In genomic region chr18:49081511-49082146, GRCh38 we compare ENCODE assay signal across 16 cellular contexts.
DNase-seq lines count a peak whose midpoint lies in the region; ATAC-seq and TF ChIP-seq lines count a peak whose summit lies in the region.
"Had no signal": no experiment of that assay in that cellular context is flagged by ENCODE, and none has a peak within 500 bp of the region (broad histone marks: within the 10 kb centered on the region; RNA-seq: fewer than 3 reads in every experiment).

No MANE protein-coding gene starts in this region.

- no peak for TF ChIP-seq CTCF in lower lobe of right lung (IDR thresholded peaks at IDR 0.05)

- H3K36me3 Mint-ChIP-seq in activated T-cell treated with anti-CD3 and anti-CD28 coated beads, Interleukin-2, amount 50 U/mL, for 24 hours (ENCODE audit: low read depth): peaks cover 25% of the 10 kb centered on the region
- H3K36me3 Mint-ChIP-seq in activated naive CD8-positive, alpha-beta T cell treated with anti-CD3 and anti-CD28 coated beads, Interleukin-2, amount 50 U/mL, for 24 hours (ENCODE audit: low read depth): peaks cover 22% of the 10 kb centered on the region
- H3K36me3 Mint-ChIP-seq in stimulated activated effector memory CD8-positive, alpha-beta T cell treated with anti-CD3 and anti-CD28 coated beads, Interleukin-12 subunit alpha, Interleukin-12 subunit beta, amount 100 ng/mL, for 72 hours: no peaks in the 10 kb centered on the region

- DNase-seq in activated T-cell treated with anti-CD3 and anti-CD28 coated beads, Interleukin-2, amount 50 U/mL, for 24 hours: no peak
- DNase-seq in activated T-cell treated with anti-CD3 and anti-CD28 coated beads for 4 hours (no peak), NCI-H526 treated with DMSO at 0.1 percent for 48 hours (lab: John Stamatoyannopoulos, UW) (no peak), left colon (no peak), lower lobe of right lung (no peak)
- DNase-seq in activated naive CD8-positive, alpha-beta T cell treated with anti-CD3 and anti-CD28 coated beads, Interleukin-2, amount 50 U/mL, for 24 hours: no peak
- no peak for DNase-seq in stimulated activated effector memory CD8-positive, alpha-beta T cell treated with anti-CD3 and anti-CD28 coated beads, Interleukin-12 subunit alpha, Interleukin-12 subunit beta, amount 100 ng/mL, for 72 hours (ENCODE audit: low spot score in 2 of 2)
- DNase-seq: adrenal gland, cortex of kidney, MG63, NCI-H2081, nucleus accumbens, SHP77 treated with DMSO at 0.1 percent for 48 hours, spleen, thyroid gland had no signal

- peak overlapping the region; percentile 82 for H3K27ac Mint-ChIP-seq in activated T-cell treated with anti-CD3 and anti-CD28 coated beads, Interleukin-2, amount 50 U/mL, for 24 hours
- peak overlapping the region; percentile 37 for H3K27ac Mint-ChIP-seq in activated naive CD8-positive, alpha-beta T cell treated with anti-CD3 and anti-CD28 coated beads, Interleukin-2, amount 50 U/mL, for 24 hours
- peak overlapping the region; percentile 90 for H3K27ac Mint-ChIP-seq in stimulated activated effector memory CD8-positive, alpha-beta T cell treated with anti-CD3 and anti-CD28 coated beads, Interleukin-12 subunit alpha, Interleukin-12 subunit beta, amount 100 ng/mL, for 72 hours

- H3K4me3 Mint-ChIP-seq in activated T-cell treated with anti-CD3 and anti-CD28 coated beads, Interleukin-2, amount 50 U/mL, for 24 hours: no peak overlapping the region
- no peak overlapping the region for H3K4me3 Mint-ChIP-seq in activated naive CD8-positive, alpha-beta T cell treated with anti-CD3 and anti-CD28 coated beads, Interleukin-2, amount 50 U/mL, for 24 hours
- no peak overlapping the region for H3K4me3 Mint-ChIP-seq in stimulated activated effector memory CD8-positive, alpha-beta T cell treated with anti-CD3 and anti-CD28 coated beads, Interleukin-12 subunit alpha, Interleukin-12 subunit beta, amount 100 ng/mL, for 72 hours

- no peaks in the 10 kb centered on the region for H3K36me3 ChIP-seq in lower lobe of right lung
- H3K36me3 ChIP-seq: adrenal gland, MG63, thyroid gland had no signal

- no peaks in the 10 kb centered on the region for H3K9me3 ChIP-seq in lower lobe of right lung
- H3K9me3 ChIP-seq: adrenal gland, MG63, thyroid gland had no signal

- ATAC-seq in HG02852 (IDR thresholded peaks at IDR 0.05; ENCODE audit: unreplicated experiment) (peak; percentile 75), left colon (no peak), lower lobe of right lung (no peak)
- ATAC-seq in activated naive CD8-positive, alpha-beta T cell treated with anti-CD3 and anti-CD28 coated beads, Interleukin-2, amount 50 U/mL, for 24 hours: peak; percentile 69
- peak; percentile 78 for ATAC-seq in stimulated activated effector memory CD8-positive, alpha-beta T cell treated with anti-CD3 and anti-CD28 coated beads, Interleukin-12 subunit alpha, Interleukin-12 subunit beta, amount 100 ng/mL, for 72 hours

- no peak overlapping the region for H3K27ac ChIP-seq in lower lobe of right lung
- H3K27ac ChIP-seq: adrenal gland, spleen, thyroid gland had no signal

- H3K27me3 ChIP-seq in lower lobe of right lung (ENCODE audit: low read depth): no peaks in the 10 kb centered on the region
- H3K27me3 ChIP-seq: adrenal gland, MG63, spleen, thyroid gland had no signal

- H3K4me1 Mint-ChIP-seq in activated T-cell treated with anti-CD3 and anti-CD28 coated beads, Interleukin-2, amount 50 U/mL, for 24 hours (ENCODE audit: low read depth): peaks cover 30% of the 10 kb centered on the region
- peaks cover 13% of the 10 kb centered on the region for H3K4me1 Mint-ChIP-seq in activated naive CD8-positive, alpha-beta T cell treated with anti-CD3 and anti-CD28 coated beads, Interleukin-2, amount 50 U/mL, for 24 hours
- peaks cover 33% of the 10 kb centered on the region for H3K4me1 Mint-ChIP-seq in stimulated activated effector memory CD8-positive, alpha-beta T cell treated with anti-CD3 and anti-CD28 coated beads, Interleukin-12 subunit alpha, Interleukin-12 subunit beta, amount 100 ng/mL, for 72 hours

- no peaks in the 10 kb centered on the region for H3K27me3 Mint-ChIP-seq in activated T-cell treated with anti-CD3 and anti-CD28 coated beads, Interleukin-2, amount 50 U/mL, for 24 hours
- H3K27me3 Mint-ChIP-seq in activated naive CD8-positive, alpha-beta T cell treated with anti-CD3 and anti-CD28 coated beads, Interleukin-2, amount 50 U/mL, for 24 hours: no peaks in the 10 kb centered on the region

- H3K4me1 ChIP-seq in lower lobe of right lung: no peaks in the 10 kb centered on the region
- H3K4me1 ChIP-seq: adrenal gland, spleen had no signal

- no peak overlapping the region for H3K4me3 ChIP-seq in lower lobe of right lung
- H3K4me3 ChIP-seq: adrenal gland, MG63, spleen, thyroid gland had no signal

- no peaks in the 10 kb centered on the region for H3K9me3 Mint-ChIP-seq in activated T-cell treated with anti-CD3 and anti-CD28 coated beads, Interleukin-2, amount 50 U/mL, for 24 hours
- H3K9me3 Mint-ChIP-seq in activated naive CD8-positive, alpha-beta T cell treated with anti-CD3 and anti-CD28 coated beads, Interleukin-2, amount 50 U/mL, for 24 hours: no peaks in the 10 kb centered on the region
- H3K9me3 Mint-ChIP-seq in stimulated activated effector memory CD8-positive, alpha-beta T cell treated with anti-CD3 and anti-CD28 coated beads, Interleukin-12 subunit alpha, Interleukin-12 subunit beta, amount 100 ng/mL, for 72 hours: no peaks in the 10 kb centered on the region

- intact Hi-C loops in left colon (cut with DNase I, micrococcal nuclease): no loop called here
- intact Hi-C loops in lower lobe of right lung (cut with DNase I): no loop called here

Comparison
In these comparisons a context has a peak if more than half of its experiments do, and no peak if none do; other contexts are left out.
1. H3K27ac Mint-ChIP-seq: peak in every context shown above with its lines; median percentile 90 in stimulated activated effector memory CD8-positive, alpha-beta T cell treated with anti-CD3 and anti-CD28 coated beads, Interleukin-12 subunit alpha, Interleukin-12 subunit beta, amount 100 ng/mL, for 72 hours; 82 in activated T-cell treated with anti-CD3 and anti-CD28 coated beads, Interleukin-2, amount 50 U/mL, for 24 hours; 37 in activated naive CD8-positive, alpha-beta T cell treated with anti-CD3 and anti-CD28 coated beads, Interleukin-2, amount 50 U/mL, for 24 hours.
2. ATAC-seq: peak in HG02852 (single experiment), activated naive CD8-positive, alpha-beta T cell treated with anti-CD3 and anti-CD28 coated beads, Interleukin-2, amount 50 U/mL, for 24 hours (single experiment) and stimulated activated effector memory CD8-positive, alpha-beta T cell treated with anti-CD3 and anti-CD28 coated beads, Interleukin-12 subunit alpha, Interleukin-12 subunit beta, amount 100 ng/mL, for 72 hours (single experiment); none in left colon (single experiment) and lower lobe of right lung (0 of 2).